In the genomic region with DNA sequence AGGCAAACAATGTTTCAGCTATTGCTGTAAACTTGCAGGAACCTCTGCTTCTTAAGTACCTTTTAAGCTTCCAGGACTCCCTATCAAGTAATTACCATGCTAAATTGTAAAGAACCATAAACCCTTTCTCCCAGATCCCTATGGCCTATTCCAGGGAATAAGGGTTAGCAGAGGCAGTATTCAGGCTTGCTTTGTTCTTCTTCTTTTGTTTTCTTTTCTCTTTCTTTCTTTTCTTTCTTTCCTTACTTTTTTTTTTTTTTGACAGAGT, we compare ENCODE assay signal across 14 cellular contexts. TPM values are rescaled to one million over a fixed set of nuclear protein-coding genes. Genes with fewer than 3 reads are reported as not detected.
A peak's percentile ranks its signal among the peaks of the same experiment; 100 is the strongest.
DNase-seq lines count a peak whose midpoint lies in the region; ATAC-seq and TF ChIP-seq lines count a peak whose summit lies in the region.
"Had no signal": no experiment of that assay in that cellular context is flagged by ENCODE, and none has a peak within 500 bp of the region (broad histone marks: within the 10 kb centered on the region; RNA-seq: fewer than 3 reads in every experiment).

No MANE protein-coding gene starts in this region.

- H3K9me3 ChIP-seq in heart right ventricle (no peaks in the 10 kb centered on the region), SJCRH30 (replicated peaks) (no peaks in the 10 kb centered on the region)
- H3K9me3 ChIP-seq: ascending aorta had no signal

- H3K4me3 ChIP-seq in heart right ventricle (no peak overlapping the region), SJCRH30 (peak overlapping the region; percentile 1; the same call in 1 of the 2 replicates)
- H3K4me3 ChIP-seq: ascending aorta had no signal

- H3K4me1 Mint-ChIP-seq in effector memory CD8-positive, alpha-beta T cell (ENCODE audit: low read depth in 2 of 2) = peaks cover 21 to 34% of the 10 kb centered on the region in 2 donors
- H3K4me1 Mint-ChIP-seq in stimulated activated naive CD8-positive, alpha-beta T cell treated with anti-CD3 and anti-CD28 coated beads, Interleukin-15, amount 100 ng/mL, for 72 hours = peaks cover 34% of the 10 kb centered on the region

- H3K36me3 ChIP-seq in heart right ventricle (peaks cover 0 to under 1% (median 0%) of the 10 kb centered on the region in 9 donors), SJCRH30 (peaks cover 4% of the 10 kb centered on the region)
- H3K36me3 ChIP-seq: ascending aorta had no signal

- H3K36me3 Mint-ChIP-seq in effector memory CD8-positive, alpha-beta T cell (ENCODE audit: insufficient read depth) = peaks cover 15% of the 10 kb centered on the region

- no peak for ATAC-seq in heart right ventricle
- no peak for ATAC-seq in left cardiac atrium
- no peak for ATAC-seq in effector memory CD8-positive, alpha-beta T cell (replicated peaks)
- no peak for ATAC-seq in stimulated activated naive CD8-positive, alpha-beta T cell treated with anti-CD3 and anti-CD28 coated beads, Interleukin-15, amount 100 ng/mL, for 72 hours
- ATAC-seq: left colon had no signal

- H3K27ac Mint-ChIP-seq in effector memory CD8-positive, alpha-beta T cell = peak overlapping the region; percentile 72 to 88
- H3K27ac Mint-ChIP-seq in stimulated activated naive CD8-positive, alpha-beta T cell treated with anti-CD3 and anti-CD28 coated beads, Interleukin-15, amount 100 ng/mL, for 72 hours = peak overlapping the region in 1 of 2 donors; percentile 54

- no peak for DNase-seq in heart right ventricle
- DNase-seq in left cardiac atrium = no peak
- no peak for DNase-seq in SJCRH30
- no peak for DNase-seq in effector memory CD8-positive, alpha-beta T cell
- no peak for DNase-seq in stimulated activated naive CD8-positive, alpha-beta T cell treated with anti-CD3 and anti-CD28 coated beads, Interleukin-15, amount 100 ng/mL, for 72 hours
- DNase-seq in NCI-H2227 treated with DMSO at 0.1 percent for 48 hours (lab: John Stamatoyannopoulos, UW) = no peak
- DNase-seq in NCI-H2029 (lab: John Stamatoyannopoulos, UW) = no peak
- DNase-seq in iPS-NIHi11 (ENCODE audit: low spot score) = no peak
- DNase-seq: AML-193; effector CD8-positive, alpha-beta T cell; left colon; NCI-H2081 treated with DMSO at 0.1 percent for 48 hours; occipital lobe had no signal

- H3K4me3 Mint-ChIP-seq in effector memory CD8-positive, alpha-beta T cell = peak overlapping the region in 1 of 2 donors; percentile 3
- H3K4me3 Mint-ChIP-seq in stimulated activated naive CD8-positive, alpha-beta T cell treated with anti-CD3 and anti-CD28 coated beads, Interleukin-15, amount 100 ng/mL, for 72 hours = peak overlapping the region; percentile 28 to 54

- TF ChIP-seq CTCF in heart right ventricle (IDR thresholded peaks at IDR 0.05) = no peak

- H3K4me1 ChIP-seq in heart right ventricle (peaks cover 0 to 37% (median 13%) of the 10 kb centered on the region in 9 donors), SJCRH30 (peaks cover 26% of the 10 kb centered on the region)

- no peaks in the 10 kb centered on the region for H3K27me3 Mint-ChIP-seq in effector memory CD8-positive, alpha-beta T cell
- no peaks in the 10 kb centered on the region for H3K27me3 Mint-ChIP-seq in stimulated activated naive CD8-positive, alpha-beta T cell treated with anti-CD3 and anti-CD28 coated beads, Interleukin-15, amount 100 ng/mL, for 72 hours

- intact Hi-C loops in heart right ventricle (cut with DNase I) = loop anchor here in 3 of 10 donors (5.0 to 10.0 kb wide), 4 partner anchors 34 to 63 kb away; a partner anchor contains a TSS
- intact Hi-C loops in left cardiac atrium (cut with DNase I) = no loop called here

- H3K27ac ChIP-seq in heart right ventricle = peak overlapping the region in 6 of 10 donors; percentile 9 to 74 (median 28)
- peak overlapping the region; percentile 95 for H3K27ac ChIP-seq in SJCRH30

- H3K9me3 Mint-ChIP-seq in effector memory CD8-positive, alpha-beta T cell = no peaks in the 10 kb centered on the region
- no peaks in the 10 kb centered on the region for H3K9me3 Mint-ChIP-seq in stimulated activated naive CD8-positive, alpha-beta T cell treated with anti-CD3 and anti-CD28 coated beads, Interleukin-15, amount 100 ng/mL, for 72 hours

- H3K27me3 ChIP-seq in heart right ventricle (no peaks in the 10 kb centered on the region), SJCRH30 (no peaks in the 10 kb centered on the region)
- H3K27me3 ChIP-seq: ascending aorta had no signal

RNA-seq across cellular contexts. Expression of a gene that starts 2.8 kb away (rescaled TPM):
- total RNA-seq in heart right ventricle (10 to 100 TPM in 1 of 10 donors, 1 to 10 TPM in 9; 5.7 to 11.4 (median 7.8) TPM), left cardiac atrium (1 to 10 TPM; 5.1 to 6.1 TPM)
- polyA plus RNA-seq in heart right ventricle = 1 to 10 TPM; 1.2 to 2.3 TPM
- 46.3 and 48.9 TPM in 2 replicates for total RNA-seq in SJCRH30 (2014; rRNA removed; shearing (Covaris generic))

RNA-seq across cellular contexts. Expression of a gene that starts 35.1 kb away (rescaled TPM):
- total RNA-seq in heart right ventricle = 100 to 1,000 TPM; 735 to 853 (median 785) TPM
- polyA plus RNA-seq in heart right ventricle = 1,000 to 10,000 TPM; 2,189 to 3,133 TPM
- 100 to 1,000 TPM; 824 to 885 TPM for total RNA-seq in left cardiac atrium
- 5,296 and 6,510 TPM in 2 replicates for total RNA-seq in SJCRH30 (2014; rRNA removed; shearing (Covaris generic))

RNA-seq across cellular contexts. Expression of a gene that starts 44.7 kb away (rescaled TPM):
- total RNA-seq in heart right ventricle (10 to 100 TPM in 1 of 10 donors, 1 to 10 TPM in 9; 7.5 to 13.3 (median 8.7) TPM), left cardiac atrium (10 to 100 TPM in 1 of 2 donors, 1 to 10 TPM in 1; 8.3 to 10.3 TPM)
- polyA plus RNA-seq in heart right ventricle = 1 to 10 TPM; 3.5 to 7.5 TPM
- 28.6 and 31.3 TPM in 2 replicates for total RNA-seq in SJCRH30 (2014; rRNA removed; shearing (Covaris generic))

RNA-seq across cellular contexts. Expression of a gene that starts 57.4 kb away (rescaled TPM):
- total RNA-seq in heart right ventricle (10 to 100 TPM; 30.2 to 50.3 (median 35.7) TPM), left cardiac atrium (10 to 100 TPM; 34.2 to 35.1 TPM)
- 10 to 100 TPM in 1 of 2 donors, 1 to 10 TPM in 1; 7.6 to 11.7 TPM for polyA plus RNA-seq in heart right ventricle
- total RNA-seq in SJCRH30 (2014; rRNA removed; shearing (Covaris generic)) = 28.0 and 30.2 TPM in 2 replicates
